Comparison of ENCODE assay signal across 8 cellular contexts in the genomic region with DNA sequence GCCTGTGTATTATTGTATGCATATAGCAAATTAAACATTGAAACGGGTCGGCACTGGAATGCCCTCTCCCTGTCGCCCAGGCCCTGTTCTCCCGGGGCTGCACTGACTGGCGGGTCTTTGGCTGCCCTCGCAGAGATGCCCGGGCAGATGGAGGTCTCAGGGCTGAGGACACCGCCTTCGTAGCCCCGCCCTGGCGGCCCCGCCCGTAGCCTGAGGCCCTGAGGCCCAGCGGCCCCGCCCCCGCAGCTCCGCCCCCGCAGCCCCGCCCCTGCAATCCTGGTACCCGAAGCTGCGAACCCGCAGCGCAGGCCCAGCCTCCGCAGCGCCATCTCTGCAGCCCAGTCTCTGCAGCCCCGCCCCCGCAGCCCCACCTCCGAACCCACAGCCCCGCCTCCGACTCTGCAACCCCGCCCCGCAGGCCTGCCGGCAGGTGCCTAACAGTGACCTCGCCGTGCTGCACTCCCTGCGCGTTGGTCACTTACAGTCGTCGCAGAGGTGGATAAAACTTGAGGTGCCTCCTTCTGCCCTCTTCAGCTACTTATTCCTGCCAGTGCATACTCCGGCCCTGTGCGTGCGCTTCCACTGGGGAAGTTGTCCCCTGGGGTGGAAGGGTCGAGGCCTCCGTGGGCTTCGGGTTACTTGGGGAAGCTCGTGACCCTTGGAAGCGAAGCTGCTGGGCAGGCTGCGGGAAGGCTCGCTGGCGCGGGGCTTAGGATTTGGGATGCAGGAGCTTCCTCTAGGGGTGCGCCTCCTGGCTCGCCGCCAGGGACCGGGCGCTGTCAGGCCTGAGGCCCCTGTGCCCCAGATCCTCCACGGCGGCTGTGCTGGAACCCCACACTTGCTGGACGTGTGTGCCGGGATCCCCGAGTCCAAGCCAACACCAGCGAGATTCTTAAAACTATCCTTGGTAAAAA.
DNase-seq lines count a peak whose midpoint lies in the region; ATAC-seq and TF ChIP-seq lines count a peak whose summit lies in the region.

No MANE protein-coding gene starts in this region.

- H3K36me3 Mint-ChIP-seq in MCF 10A (ENCODE audit: insufficient read depth, unreplicated experiment): peaks cover 7% of the 10 kb centered on the region
- H3K36me3 Mint-ChIP-seq in T-helper 1 cell treated with Interleukin-12 subunit alpha and Interleukin-12 subunit beta and Interleukin-4 antibody, amounts not matched to agents 30 μg/mL and 1 μg/mL, for 36 hours (ENCODE audit: low read depth): peaks cover 3% of the 10 kb centered on the region

- peak; percentile 79 for ATAC-seq in HG03196 (IDR thresholded peaks at IDR 0.05; ENCODE audit: unreplicated experiment)

- H3K9me3 Mint-ChIP-seq in MCF 10A (ENCODE audit: unreplicated experiment): no peaks in the 10 kb centered on the region
- H3K9me3 Mint-ChIP-seq in T-helper 1 cell treated with Interleukin-12 subunit alpha and Interleukin-12 subunit beta and Interleukin-4 antibody, amounts not matched to agents 30 μg/mL and 1 μg/mL, for 36 hours: no peaks in the 10 kb centered on the region

- CTCF ChIA-PET in MCF 10A (lab: Yijun Ruan, JAX): interaction anchor here (0.6 to 3.1 kb wide), 12 partner anchors 15 to 1715 kb away, joined by 3 to 30 read pairs (median 4); no protein-coding TSS in a partner anchor

- in situ Hi-C loops in T47D (cut with HindIII; ENCODE audit: low pct_unique_long_range_greater_than_20kb, low sequenced_read_pairs): no loop called here

- DNase-seq in T47D (ENCODE audit: low read depth in 1 of 2, low spot score in 1 of 2) (peak; percentile 60 to 89), MCF 10A (ENCODE audit: unreplicated experiment) (no peak), anterior cingulate cortex (lab: John Stamatoyannopoulos, UW) (peak in 41 of 58 donors; percentile 8 to 81 (median 42)), iPS DF 6.9 (ENCODE audit: low read depth, low spot score) (peak; percentile 61), OCI-M2 (lab: John Stamatoyannopoulos, UW; ENCODE audit: unreplicated experiment) (no peak)
- peak; percentile 52 to 72 (median 61) for DNase-seq in stimulated activated CD4-positive, alpha-beta T cell treated with anti-CD3 and anti-CD28 coated beads, Interleukin-1b, Interleukin-23, amount 100 ng/mL, for 24 hours (ENCODE audit: low read depth in 4 of 4, low spot score in 1 of 4)

- no peaks in the 10 kb centered on the region for H3K27me3 Mint-ChIP-seq in MCF 10A (ENCODE audit: insufficient read depth, unreplicated experiment)
- peaks cover 29% of the 10 kb centered on the region for H3K27me3 Mint-ChIP-seq in T-helper 1 cell treated with Interleukin-12 subunit alpha and Interleukin-12 subunit beta and Interleukin-4 antibody, amounts not matched to agents 30 μg/mL and 1 μg/mL, for 36 hours (ENCODE audit: low read depth)

- H3K36me3 ChIP-seq in iPS DF 6.9 (ENCODE audit: control insufficient read depth, insufficient read depth, low read length): no peaks in the 10 kb centered on the region

- peak overlapping the region; percentile 23; the same call in 1 of the 2 replicates for H3K4me3 ChIP-seq in iPS DF 6.9 (ENCODE audit: low read length)

- POLR2A ChIA-PET in MCF 10A (lab: Yijun Ruan, JAX): interaction anchor here (0.7 kb wide), 1 partner anchor 306 kb away, joined by 3 read pairs; no protein-coding TSS in a partner anchor

- H3K27me3 ChIP-seq in iPS DF 6.9 (ENCODE audit: control insufficient read depth, insufficient read depth, low read length): no peaks in the 10 kb centered on the region

- H3K9me3 ChIP-seq in iPS DF 6.9 (ENCODE audit: control insufficient read depth, insufficient read depth, low read length): no peaks in the 10 kb centered on the region

- no TSS peak for BruUV-seq in MCF 10A (replicated peaks; lab: Mats Ljungman, UMichigan)

- no peak for TF ChIP-seq CTCF in MCF 10A (IDR thresholded peaks at IDR 0.05; ENCODE audit: unreplicated experiment)

- no peak overlapping the region for H3K27ac ChIP-seq in iPS DF 6.9 (ENCODE audit: low read length)

- no peaks in the 10 kb centered on the region for H3K4me1 ChIP-seq in iPS DF 6.9 (ENCODE audit: control insufficient read depth, insufficient read depth, low read length)

- H3K27ac Mint-ChIP-seq in MCF 10A (ENCODE audit: low read depth, unreplicated experiment): no peak overlapping the region
- peak overlapping the region; percentile 24 for H3K27ac Mint-ChIP-seq in T-helper 1 cell treated with Interleukin-12 subunit alpha and Interleukin-12 subunit beta and Interleukin-4 antibody, amounts not matched to agents 30 μg/mL and 1 μg/mL, for 36 hours

- H3K4me3 Mint-ChIP-seq in MCF 10A (ENCODE audit: unreplicated experiment): no peak overlapping the region
- peak overlapping the region; percentile 77 for H3K4me3 Mint-ChIP-seq in T-helper 1 cell treated with Interleukin-12 subunit alpha and Interleukin-12 subunit beta and Interleukin-4 antibody, amounts not matched to agents 30 μg/mL and 1 μg/mL, for 36 hours

- H3K4me1 Mint-ChIP-seq in MCF 10A (ENCODE audit: insufficient read depth, unreplicated experiment): peaks cover 7% of the 10 kb centered on the region
- peaks cover 18% of the 10 kb centered on the region for H3K4me1 Mint-ChIP-seq in T-helper 1 cell treated with Interleukin-12 subunit alpha and Interleukin-12 subunit beta and Interleukin-4 antibody, amounts not matched to agents 30 μg/mL and 1 μg/mL, for 36 hours (ENCODE audit: low read depth)

- intact Hi-C loops in MCF 10A (cut with micrococcal nuclease): loop anchor here (5.0 kb wide), 1 partner anchor 798 kb away; no protein-coding TSS in a partner anchor

- no CpG with 5 or more reads among the region's 62 CpGs for WGBS in iPS DF 6.9 (ENCODE audit: insufficient coverage, insufficient read length)

Comparison
In these comparisons a context has a peak if more than half of its experiments do, and no peak if none do; other contexts are left out.
1. DNase-seq: peak in T47D (2 of 2), anterior cingulate cortex (41 of 58), iPS DF 6.9 (single experiment) and stimulated activated CD4-positive, alpha-beta T cell treated with anti-CD3 and anti-CD28 coated beads, Interleukin-1b, Interleukin-23, amount 100 ng/mL, for 24 hours (4 of 4); none in MCF 10A (single experiment) and OCI-M2 (single experiment).